ENCODE assay signal across 1 cellular context in the genomic region with DNA sequence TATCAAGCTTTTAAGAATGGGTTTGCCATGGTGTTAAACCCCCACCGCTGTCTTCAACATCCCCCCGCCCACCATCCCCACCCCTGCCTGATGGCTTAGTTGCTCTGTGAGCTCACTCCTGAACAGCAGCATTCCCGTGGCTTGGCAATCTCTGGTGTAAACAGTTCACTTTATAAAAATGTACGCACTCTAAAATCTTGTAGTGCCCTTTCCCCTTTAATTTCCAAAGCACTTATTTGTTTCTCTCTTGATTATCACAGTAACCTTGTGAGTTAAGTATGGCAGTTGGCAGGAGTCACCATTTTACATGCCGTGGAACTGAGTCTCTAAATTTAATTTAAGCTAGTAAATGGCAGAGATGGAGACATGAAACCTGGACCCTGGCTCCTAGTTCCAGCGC.
TF ChIP-seq lines count a peak whose summit lies in the region.

No MANE protein-coding gene starts in this region.

TF ChIP-seq in HepG2, 621 proteins besides CTCF, POLR2A, EP300 and RAD21 (continued from another document):
- TF ChIP-seq, protein P1, sequence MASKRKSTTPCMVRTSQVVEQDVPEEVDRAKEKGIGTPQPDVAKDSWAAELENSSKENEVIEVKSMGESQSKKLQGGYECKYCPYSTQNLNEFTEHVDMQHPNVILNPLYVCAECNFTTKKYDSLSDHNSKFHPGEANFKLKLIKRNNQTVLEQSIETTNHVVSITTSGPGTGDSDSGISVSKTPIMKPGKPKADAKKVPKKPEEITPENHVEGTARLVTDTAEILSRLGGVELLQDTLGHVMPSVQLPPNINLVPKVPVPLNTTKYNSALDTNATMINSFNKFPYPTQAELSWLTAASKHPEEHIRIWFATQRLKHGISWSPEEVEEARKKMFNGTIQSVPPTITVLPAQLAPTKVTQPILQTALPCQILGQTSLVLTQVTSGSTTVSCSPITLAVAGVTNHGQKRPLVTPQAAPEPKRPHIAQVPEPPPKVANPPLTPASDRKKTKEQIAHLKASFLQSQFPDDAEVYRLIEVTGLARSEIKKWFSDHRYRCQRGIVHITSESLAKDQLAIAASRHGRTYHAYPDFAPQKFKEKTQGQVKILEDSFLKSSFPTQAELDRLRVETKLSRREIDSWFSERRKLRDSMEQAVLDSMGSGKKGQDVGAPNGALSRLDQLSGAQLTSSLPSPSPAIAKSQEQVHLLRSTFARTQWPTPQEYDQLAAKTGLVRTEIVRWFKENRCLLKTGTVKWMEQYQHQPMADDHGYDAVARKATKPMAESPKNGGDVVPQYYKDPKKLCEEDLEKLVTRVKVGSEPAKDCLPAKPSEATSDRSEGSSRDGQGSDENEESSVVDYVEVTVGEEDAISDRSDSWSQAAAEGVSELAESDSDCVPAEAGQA (IDR thresholded peaks at IDR 0.05; ENCODE audit: low read depth) = no peak
- TF ChIP-seq, protein P1 (CRISPR knock-in tag; IDR thresholded peaks at IDR 0.05; ENCODE audit: borderline replicate concordance) = no peak
- TF ChIP-seq RFX5 (IDR thresholded peaks at IDR 0.05; ENCODE audit: low read depth, low read length) = no peak
- no peak for TF ChIP-seq SMARCC2 (IDR thresholded peaks at IDR 0.05)
- no peak for TF ChIP-seq ELF1 (CRISPR knock-in tag; IDR thresholded peaks at IDR 0.05)
